ENCODE assay signal across 1 cellular context in genomic region chr3:148079370-148079769, GRCh38.
TF ChIP-seq lines count a peak whose summit lies in the region.

No MANE protein-coding gene starts in this region.

TF ChIP-seq in SK-N-SH, 30 proteins besides CTCF, POLR2A, EP300 and RAD21 (continued from another document):
- TF ChIP-seq REST (IDR thresholded peaks at IDR 0.05; ENCODE audit: low read depth, low read length) (no peak), SMC3 (IDR thresholded peaks at IDR 0.05; ENCODE audit: low read depth, low read length) (no peak), RFX5 (IDR thresholded peaks at IDR 0.05; ENCODE audit: low read length) (no peak), RCOR1 (IDR thresholded peaks at IDR 0.05; ENCODE audit: low read length) (peak; percentile 94), CHD2 (IDR thresholded peaks at IDR 0.05; ENCODE audit: low read length, partially characterized antibody) (peak; percentile 64), YY1 (IDR thresholded peaks at IDR 0.05; ENCODE audit: low read depth) (no peak), MEF2A (IDR thresholded peaks at IDR 0.05; ENCODE audit: borderline replicate concordance, low read depth) (no peak), USF1 (IDR thresholded peaks at IDR 0.05; ENCODE audit: borderline replicate concordance, low read depth) (no peak), FOSL2 (IDR thresholded peaks at IDR 0.05; ENCODE audit: borderline replicate concordance, low read depth) (no peak), NFIC (IDR thresholded peaks at IDR 0.05; ENCODE audit: borderline replicate concordance) (no peak), USF2 (IDR thresholded peaks at IDR 0.05; ENCODE audit: borderline replicate concordance, low read depth, low read length) (no peak), GATA2 (CRISPR knock-in tag; IDR thresholded peaks at IDR 0.05) (peak; percentile 99), MAX (IDR thresholded peaks at IDR 0.05; ENCODE audit: low read depth) (no peak), SIN3A (IDR thresholded peaks at IDR 0.05; ENCODE audit: borderline replicate concordance, low read depth, low read length) (no peak), TCF12 (IDR thresholded peaks at IDR 0.05) (no peak), FOXJ3 (CRISPR knock-in tag; IDR thresholded peaks at IDR 0.05) (peak; percentile 92), TAF1 (IDR thresholded peaks at IDR 0.05; ENCODE audit: borderline replicate concordance, low read depth, low read length) (no peak)
TF ChIP-seq in SK-N-SH: peak in this region for 5.
